In genomic region chr3:100047455-100048141, GRCh38 we compare ENCODE assay signal across 7 cellular contexts.
DNase-seq lines count a peak whose midpoint lies in the region; ATAC-seq and TF ChIP-seq lines count a peak whose summit lies in the region.

No MANE protein-coding gene starts in this region.

- in situ Hi-C loops in GM13977 (cut with MboI; ENCODE audit: low pct_unique_long_range_greater_than_20kb, low sequenced_read_pairs, unreplicated experiment), result no loop called here

- peak overlapping the region; percentile 68 to 92 (median 83) for H3K4me3 Mint-ChIP-seq in IgD-negative memory B cell
- no peak overlapping the region for H3K4me3 Mint-ChIP-seq in activated naive CD8-positive, alpha-beta T cell treated with anti-CD3 and anti-CD28 coated beads for 36 hours
- H3K4me3 Mint-ChIP-seq in activated T-helper 1 cell treated with anti-CD3 and anti-CD28 coated beads, Interleukin-12 subunit alpha, Interleukin-12 subunit beta, Interleukin-2, Interleukin-4 antibody, amounts not matched to agents 30 ng/mL and 10 ng/mL and 1 ng/mL, durations not matched to agents 14 hours and 24 hours and 36 hours, result no peak overlapping the region

- H3K4me1 Mint-ChIP-seq in IgD-negative memory B cell, result peaks cover 46 to 61% (median 48%) of the 10 kb centered on the region in 3 donors
- H3K4me1 Mint-ChIP-seq in activated naive CD8-positive, alpha-beta T cell treated with anti-CD3 and anti-CD28 coated beads for 36 hours, result peaks cover 14% of the 10 kb centered on the region
- peaks cover 14% of the 10 kb centered on the region for H3K4me1 Mint-ChIP-seq in activated T-helper 1 cell treated with anti-CD3 and anti-CD28 coated beads, Interleukin-12 subunit alpha, Interleukin-12 subunit beta, Interleukin-2, Interleukin-4 antibody, amounts not matched to agents 30 ng/mL and 10 ng/mL and 1 ng/mL, durations not matched to agents 14 hours and 24 hours and 36 hours (ENCODE audit: low read depth)

- DNase-seq in GM13977 (ENCODE audit: low spot score), result peak; percentile 40
- peak; percentile 14 for DNase-seq in activated naive CD8-positive, alpha-beta T cell treated with anti-CD3 and anti-CD28 coated beads for 36 hours
- DNase-seq in left lobe of liver (ENCODE audit: low spot score), result no peak
- no peak for DNase-seq in vagina (ENCODE audit: extremely low spot score in 2 of 2)
- DNase-seq in activated T-helper 1 cell treated with anti-CD3 and anti-CD28 coated beads, Interleukin-12 subunit alpha, Interleukin-12 subunit beta, Interleukin-2, Interleukin-4 antibody, amounts not matched to agents 30 ng/mL and 10 ng/mL and 1 ng/mL, durations not matched to agents 14 hours and 24 hours and 36 hours (ENCODE audit: low spot score), result no peak

- no peaks in the 10 kb centered on the region for H3K36me3 Mint-ChIP-seq in IgD-negative memory B cell
- H3K36me3 Mint-ChIP-seq in activated naive CD8-positive, alpha-beta T cell treated with anti-CD3 and anti-CD28 coated beads for 36 hours, result peaks cover 6% of the 10 kb centered on the region
- H3K36me3 Mint-ChIP-seq in activated T-helper 1 cell treated with anti-CD3 and anti-CD28 coated beads, Interleukin-12 subunit alpha, Interleukin-12 subunit beta, Interleukin-2, Interleukin-4 antibody, amounts not matched to agents 30 ng/mL and 10 ng/mL and 1 ng/mL, durations not matched to agents 14 hours and 24 hours and 36 hours (ENCODE audit: low read depth), result peaks cover 1% of the 10 kb centered on the region

- H3K27me3 Mint-ChIP-seq in IgD-negative memory B cell, result no peaks in the 10 kb centered on the region
- no peaks in the 10 kb centered on the region for H3K27me3 Mint-ChIP-seq in activated naive CD8-positive, alpha-beta T cell treated with anti-CD3 and anti-CD28 coated beads for 36 hours
- H3K27me3 Mint-ChIP-seq in activated T-helper 1 cell treated with anti-CD3 and anti-CD28 coated beads, Interleukin-12 subunit alpha, Interleukin-12 subunit beta, Interleukin-2, Interleukin-4 antibody, amounts not matched to agents 30 ng/mL and 10 ng/mL and 1 ng/mL, durations not matched to agents 14 hours and 24 hours and 36 hours (ENCODE audit: insufficient read depth), result no peaks in the 10 kb centered on the region

- H3K4me3 ChIP-seq in vagina, result peak overlapping the region in 1 of 2 donors; percentile 18

- TF ChIP-seq CTCF in GM13977 (IDR thresholded peaks at IDR 0.05; ENCODE audit: extremely low read depth, insufficient read depth, missing control alignments), result no peak
- TF ChIP-seq CTCF in vagina (IDR thresholded peaks at IDR 0.05), result no peak

- peak; percentile 76 for ATAC-seq in GM21737 (IDR thresholded peaks at IDR 0.05; ENCODE audit: unreplicated experiment)
- ATAC-seq in left lobe of liver, result peak; percentile 47

- peaks cover 23% of the 10 kb centered on the region for H3K4me1 ChIP-seq in vagina

- no peaks in the 10 kb centered on the region for H3K36me3 ChIP-seq in vagina

- peak overlapping the region; percentile 92 to 97 (median 96) for H3K27ac Mint-ChIP-seq in IgD-negative memory B cell
- peak overlapping the region; percentile 59 for H3K27ac Mint-ChIP-seq in activated naive CD8-positive, alpha-beta T cell treated with anti-CD3 and anti-CD28 coated beads for 36 hours
- no peak overlapping the region for H3K27ac Mint-ChIP-seq in activated T-helper 1 cell treated with anti-CD3 and anti-CD28 coated beads, Interleukin-12 subunit alpha, Interleukin-12 subunit beta, Interleukin-2, Interleukin-4 antibody, amounts not matched to agents 30 ng/mL and 10 ng/mL and 1 ng/mL, durations not matched to agents 14 hours and 24 hours and 36 hours

- no peaks in the 10 kb centered on the region for H3K9me3 ChIP-seq in vagina

- H3K9me3 Mint-ChIP-seq in IgD-negative memory B cell, result peaks cover 0 to 2% (median 0%) of the 10 kb centered on the region in 3 donors
- no peaks in the 10 kb centered on the region for H3K9me3 Mint-ChIP-seq in activated naive CD8-positive, alpha-beta T cell treated with anti-CD3 and anti-CD28 coated beads for 36 hours
- no peaks in the 10 kb centered on the region for H3K9me3 Mint-ChIP-seq in activated T-helper 1 cell treated with anti-CD3 and anti-CD28 coated beads, Interleukin-12 subunit alpha, Interleukin-12 subunit beta, Interleukin-2, Interleukin-4 antibody, amounts not matched to agents 30 ng/mL and 10 ng/mL and 1 ng/mL, durations not matched to agents 14 hours and 24 hours and 36 hours

- intact Hi-C loops in vagina (cut with DNase I), result loop anchor here (10.0 kb wide), 1 partner anchor 103 kb away; no protein-coding TSS in a partner anchor
- intact Hi-C loops in activated T-helper 1 cell treated with anti-CD3 and anti-CD28 coated beads, Interleukin-12 subunit alpha, Interleukin-12 subunit beta, Interleukin-2, Interleukin-4 antibody, amounts not matched to agents 30 ng/mL and 10 ng/mL and 1 ng/mL, durations not matched to agents 14 hours and 24 hours and 36 hours (cut with micrococcal nuclease), result no loop called here

- TF ChIP-seq POLR2A in vagina (IDR thresholded peaks at IDR 0.05), result no peak

- H3K27ac ChIP-seq in vagina, result peak overlapping the region; percentile 68

- H3K27me3 ChIP-seq in vagina, result no peaks in the 10 kb centered on the region

Comparison
In these comparisons a context has a peak if more than half of its experiments do, and no peak if none do; other contexts are left out.
1. DNase-seq: peak in GM13977 (single experiment) and activated naive CD8-positive, alpha-beta T cell treated with anti-CD3 and anti-CD28 coated beads for 36 hours (single experiment); none in left lobe of liver (single experiment), vagina (0 of 2) and activated T-helper 1 cell treated with anti-CD3 and anti-CD28 coated beads, Interleukin-12 subunit alpha, Interleukin-12 subunit beta, Interleukin-2, Interleukin-4 antibody, amounts not matched to agents 30 ng/mL and 10 ng/mL and 1 ng/mL, durations not matched to agents 14 hours and 24 hours and 36 hours (single experiment).
2. H3K4me3 Mint-ChIP-seq: peak in IgD-negative memory B cell (4 of 4); none in activated naive CD8-positive, alpha-beta T cell treated with anti-CD3 and anti-CD28 coated beads for 36 hours (single experiment) and activated T-helper 1 cell treated with anti-CD3 and anti-CD28 coated beads, Interleukin-12 subunit alpha, Interleukin-12 subunit beta, Interleukin-2, Interleukin-4 antibody, amounts not matched to agents 30 ng/mL and 10 ng/mL and 1 ng/mL, durations not matched to agents 14 hours and 24 hours and 36 hours (single experiment).